ENCODE assay signal across 1 cellular context in the genomic region with DNA sequence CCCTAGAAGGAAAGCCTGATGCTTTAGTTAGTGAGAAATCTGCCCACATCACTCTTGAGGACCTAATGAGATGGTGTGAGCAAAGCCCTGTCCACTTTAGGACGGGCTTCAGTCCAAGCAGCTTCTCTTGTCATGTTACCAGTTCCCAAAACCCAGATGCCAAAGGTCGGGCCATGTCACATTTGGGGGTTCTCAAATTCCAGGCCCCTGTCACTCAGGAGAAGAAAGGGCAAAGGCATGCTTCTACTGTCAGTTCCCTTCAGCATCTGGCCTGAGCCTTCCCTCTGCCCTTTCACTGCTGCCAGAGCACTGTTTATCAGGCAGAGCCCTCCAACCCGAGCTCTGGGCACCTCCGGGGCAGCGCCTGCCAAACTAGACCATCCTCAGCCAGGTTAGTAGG.
TF ChIP-seq lines count a peak whose summit lies in the region.

No MANE protein-coding gene starts in this region.

TF ChIP-seq in GM23338, 12 proteins besides CTCF, POLR2A, EP300 and RAD21 (continued from another document):
- TF ChIP-seq, protein P1, sequence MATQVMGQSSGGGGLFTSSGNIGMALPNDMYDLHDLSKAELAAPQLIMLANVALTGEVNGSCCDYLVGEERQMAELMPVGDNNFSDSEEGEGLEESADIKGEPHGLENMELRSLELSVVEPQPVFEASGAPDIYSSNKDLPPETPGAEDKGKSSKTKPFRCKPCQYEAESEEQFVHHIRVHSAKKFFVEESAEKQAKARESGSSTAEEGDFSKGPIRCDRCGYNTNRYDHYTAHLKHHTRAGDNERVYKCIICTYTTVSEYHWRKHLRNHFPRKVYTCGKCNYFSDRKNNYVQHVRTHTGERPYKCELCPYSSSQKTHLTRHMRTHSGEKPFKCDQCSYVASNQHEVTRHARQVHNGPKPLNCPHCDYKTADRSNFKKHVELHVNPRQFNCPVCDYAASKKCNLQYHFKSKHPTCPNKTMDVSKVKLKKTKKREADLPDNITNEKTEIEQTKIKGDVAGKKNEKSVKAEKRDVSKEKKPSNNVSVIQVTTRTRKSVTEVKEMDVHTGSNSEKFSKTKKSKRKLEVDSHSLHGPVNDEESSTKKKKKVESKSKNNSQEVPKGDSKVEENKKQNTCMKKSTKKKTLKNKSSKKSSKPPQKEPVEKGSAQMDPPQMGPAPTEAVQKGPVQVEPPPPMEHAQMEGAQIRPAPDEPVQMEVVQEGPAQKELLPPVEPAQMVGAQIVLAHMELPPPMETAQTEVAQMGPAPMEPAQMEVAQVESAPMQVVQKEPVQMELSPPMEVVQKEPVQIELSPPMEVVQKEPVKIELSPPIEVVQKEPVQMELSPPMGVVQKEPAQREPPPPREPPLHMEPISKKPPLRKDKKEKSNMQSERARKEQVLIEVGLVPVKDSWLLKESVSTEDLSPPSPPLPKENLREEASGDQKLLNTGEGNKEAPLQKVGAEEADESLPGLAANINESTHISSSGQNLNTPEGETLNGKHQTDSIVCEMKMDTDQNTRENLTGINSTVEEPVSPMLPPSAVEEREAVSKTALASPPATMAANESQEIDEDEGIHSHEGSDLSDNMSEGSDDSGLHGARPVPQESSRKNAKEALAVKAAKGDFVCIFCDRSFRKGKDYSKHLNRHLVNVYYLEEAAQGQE (IDR thresholded peaks at IDR 0.05; ENCODE audit: unreplicated experiment): no peak
- no peak for TF ChIP-seq NANOG (IDR thresholded peaks at IDR 0.05; ENCODE audit: borderline replicate concordance)
